In genomic region chr22:49937758-49938564, GRCh38 we compare ENCODE assay signal across 13 cellular contexts. TPM values are rescaled to one million over a fixed set of nuclear protein-coding genes. Genes with fewer than 3 reads are reported as not detected.
DNase-seq lines count a peak whose midpoint lies in the region; ATAC-seq and TF ChIP-seq lines count a peak whose summit lies in the region.
"Had no signal": no experiment of that assay in that cellular context is flagged by ENCODE, and none has a peak within 500 bp of the region (broad histone marks: within the 10 kb centered on the region; RNA-seq: fewer than 3 reads in every experiment).

No MANE protein-coding gene starts in this region.

- H3K27me3 ChIP-seq in BLaER1 treated with 17β-estradiol and CSF1 and Interleukin-3, amounts not matched to agents 10 nM and 100 nM: no peaks in the 10 kb centered on the region
- no peaks in the 10 kb centered on the region for H3K27me3 ChIP-seq in parathyroid adenoma (ENCODE audit: control insufficient read depth, insufficient read depth, low read length)

- no peaks in the 10 kb centered on the region; a peak in 1 of 22 replicates for H3K36me3 ChIP-seq in BLaER1 treated with 17β-estradiol and CSF1 and Interleukin-3, amounts not matched to agents 10 nM and 100 nM
- H3K36me3 ChIP-seq in parathyroid adenoma (ENCODE audit: control insufficient read depth, insufficient read depth, low read length): no peaks in the 10 kb centered on the region

- ATAC-seq in activated T-helper 17 cell treated with anti-CD3 and anti-CD28 coated beads, Interleukin-2, amount 50 U/mL, for 72 hours (replicated peaks): no peak
- ATAC-seq in left ventricle myocardium superior (no peak), GM18870 (IDR thresholded peaks at IDR 0.05; ENCODE audit: unreplicated experiment) (no peak), natural killer cell (no peak)

- no peak overlapping the region for H3K27ac Mint-ChIP-seq in activated T-helper 17 cell treated with anti-CD3 and anti-CD28 coated beads, Interleukin-2, amount 50 U/mL, for 72 hours
- peak overlapping the region in 1 of 2 donors; percentile 89 for H3K27ac Mint-ChIP-seq in natural killer cell

- peaks cover 7 to 23% (median 17%) of the 10 kb centered on the region in 11 experiments; a peak in 18 of 22 replicates for H3K9me3 ChIP-seq in BLaER1 treated with 17β-estradiol and CSF1 and Interleukin-3, amounts not matched to agents 10 nM and 100 nM (replicated peaks in 1 of 11)
- H3K9me3 ChIP-seq in parathyroid adenoma (ENCODE audit: control insufficient read depth, low read length): no peaks in the 10 kb centered on the region

- TF ChIP-seq CTCF in parathyroid adenoma (IDR thresholded peaks at IDR 0.05): no peak
- TF ChIP-seq CTCF in natural killer cell (IDR thresholded peaks at IDR 0.05): no peak

- H3K9ac ChIP-seq in BLaER1 treated with 17β-estradiol and CSF1 and Interleukin-3, amounts not matched to agents 10 nM and 100 nM: peak overlapping the region in 6 of 11 experiments; percentile 13 to 74 (median 68); a peak in 11 of 22 replicates
- H3K9ac ChIP-seq in parathyroid adenoma: no peak overlapping the region

- intact Hi-C loops in left ventricle myocardium superior (cut with micrococcal nuclease): no loop called here
- intact Hi-C loops in natural killer cell (cut with micrococcal nuclease): loop anchor here (2.0 kb wide), 1 partner anchor 23 kb away; the partner anchor contains the start of gene PIM3

- peak overlapping the region in 2 of 11 experiments; percentile 9 to 74; a peak in 3 of 22 replicates for H3K27ac ChIP-seq in BLaER1 treated with 17β-estradiol and CSF1 and Interleukin-3, amounts not matched to agents 10 nM and 100 nM
- peak overlapping the region; percentile 73 for H3K27ac ChIP-seq in parathyroid adenoma
- H3K27ac ChIP-seq: epithelial cell of prostate, VCaP had no signal

- H3K9me3 Mint-ChIP-seq in activated T-helper 17 cell treated with anti-CD3 and anti-CD28 coated beads, Interleukin-2, amount 50 U/mL, for 72 hours: no peaks in the 10 kb centered on the region
- H3K9me3 Mint-ChIP-seq in natural killer cell: no peaks in the 10 kb centered on the region

- H3K36me3 Mint-ChIP-seq in activated T-helper 17 cell treated with anti-CD3 and anti-CD28 coated beads, Interleukin-2, amount 50 U/mL, for 72 hours (ENCODE audit: low read depth): peaks cover 5% of the 10 kb centered on the region
- no peaks in the 10 kb centered on the region for H3K36me3 Mint-ChIP-seq in natural killer cell

- H3K4me2 ChIP-seq in BLaER1 treated with 17β-estradiol and CSF1 and Interleukin-3, amounts not matched to agents 10 nM and 100 nM: peak overlapping the region; percentile 90 to 98 (median 96)
- H3K4me2 ChIP-seq in parathyroid adenoma (ENCODE audit: low read length): no peak overlapping the region

- POLR2A ChIA-PET in HEK293T (lab: Yijun Ruan, JAX): no interaction called here

- H3K4me1 Mint-ChIP-seq in activated T-helper 17 cell treated with anti-CD3 and anti-CD28 coated beads, Interleukin-2, amount 50 U/mL, for 72 hours: peaks cover 4% of the 10 kb centered on the region
- peaks cover 6 to 15% of the 10 kb centered on the region in 2 donors for H3K4me1 Mint-ChIP-seq in natural killer cell

- H3K79me2 ChIP-seq in parathyroid adenoma: no peaks in the 10 kb centered on the region

- H2AFZ ChIP-seq in parathyroid adenoma: no peak overlapping the region

- H3K4me1 ChIP-seq in BLaER1 treated with 17β-estradiol and CSF1 and Interleukin-3, amounts not matched to agents 10 nM and 100 nM: peaks cover 44 to 61% (median 56%) of the 10 kb centered on the region in 10 experiments
- peaks cover 5% of the 10 kb centered on the region for H3K4me1 ChIP-seq in parathyroid adenoma

- CTCF ChIA-PET in HEK293T (lab: Yijun Ruan, JAX): no interaction called here

- 0 out of 20 replicates have a peak overlapping the region, but pooled peaks of 2 of the 10 experiments have one; percentile 42 to 54 for H3K4me3 ChIP-seq in BLaER1 treated with 17β-estradiol and CSF1 and Interleukin-3, amounts not matched to agents 10 nM and 100 nM
- H3K4me3 ChIP-seq in parathyroid adenoma (ENCODE audit: low read depth, low read length): no peak overlapping the region

- H4K20me1 ChIP-seq in BLaER1 treated with 17β-estradiol and CSF1 and Interleukin-3, amounts not matched to agents 10 nM and 100 nM: no peaks in the 10 kb centered on the region

- H3K4me3 Mint-ChIP-seq in activated T-helper 17 cell treated with anti-CD3 and anti-CD28 coated beads, Interleukin-2, amount 50 U/mL, for 72 hours: peak overlapping the region; percentile 66
- no peak overlapping the region for H3K4me3 Mint-ChIP-seq in natural killer cell

- peak; percentile 61 for DNase-seq in left ventricle myocardium superior
- DNase-seq in GOT3 (lab: John Stamatoyannopoulos, UW): no peak
- no peak for DNase-seq in HEK293T (ENCODE audit: extremely low spot score)
- no peak for DNase-seq in natural killer cell
- DNase-seq: activated naive CD4-positive, alpha-beta T cell treated with Interleukin-2 at 50 U/mL for 16 hours; AML-193; mammary epithelial cell had no signal

- H3K27me3 Mint-ChIP-seq in activated T-helper 17 cell treated with anti-CD3 and anti-CD28 coated beads, Interleukin-2, amount 50 U/mL, for 72 hours: no peaks in the 10 kb centered on the region
- H3K27me3 Mint-ChIP-seq in natural killer cell (ENCODE audit: low read depth in 2 of 2): no peaks in the 10 kb centered on the region

TF ChIP-seq in HEK293T, 16 proteins besides CTCF, POLR2A, EP300 and RAD21:
- TF ChIP-seq SUZ12 (IDR thresholded peaks at IDR 0.05) (no peak), BHLHE40 (IDR thresholded peaks at IDR 0.05; ENCODE audit: borderline replicate concordance) (no peak), TARDBP (IDR thresholded peaks at IDR 0.05) (no peak), SP1 (IDR thresholded peaks at IDR 0.05) (no peak), ZNF384 (IDR thresholded peaks at IDR 0.05) (no peak), HDGF (IDR thresholded peaks at IDR 0.05; ENCODE audit: borderline replicate concordance) (no peak), PKNOX1 (IDR thresholded peaks at IDR 0.05) (no peak), FOXK2 (IDR thresholded peaks at IDR 0.05) (no peak), FOXA1 (IDR thresholded peaks at IDR 0.05) (no peak), FOXM1 (IDR thresholded peaks at IDR 0.05; ENCODE audit: borderline replicate concordance) (no peak)

RNA-seq across cellular contexts. Expression of gene CRELD2, which starts 19.5 kb away (rescaled TPM):
- total RNA-seq in activated T-helper 17 cell treated with anti-CD3 and anti-CD28 coated beads, Interleukin-2, amount 50 U/mL, for 72 hours: 10 to 100 TPM; 22.7 to 38.6 TPM
- total RNA-seq in left ventricle myocardium superior (27.4 TPM), natural killer cell (10 to 100 TPM; 45.1 to 69.8 (median 48.5) TPM)

RNA-seq across cellular contexts. Expression of gene ALG12, which starts 19.7 kb away (rescaled TPM):
- total RNA-seq in activated T-helper 17 cell treated with anti-CD3 and anti-CD28 coated beads, Interleukin-2, amount 50 U/mL, for 72 hours: 10 to 100 TPM; 19.5 to 21.9 TPM
- total RNA-seq in left ventricle myocardium superior: 16.2 TPM
- total RNA-seq in natural killer cell: 10 to 100 TPM; 17.2 to 22.7 (median 19.2) TPM

RNA-seq across cellular contexts. Expression of gene PIM3, which starts 22.6 kb away (rescaled TPM):
- total RNA-seq in activated T-helper 17 cell treated with anti-CD3 and anti-CD28 coated beads, Interleukin-2, amount 50 U/mL, for 72 hours: 100 to 1,000 TPM in 1 of 2 donors, 10 to 100 TPM in 1; 94.8 to 235 TPM
- total RNA-seq in left ventricle myocardium superior (65.1 TPM), natural killer cell (100 to 1,000 TPM; 107 to 130 (median 129) TPM)
